Comparison of ENCODE assay signal across 1 cellular context in genomic region chr4:15657366-15657765, GRCh38.
TF ChIP-seq lines count a peak whose summit lies in the region.

No MANE protein-coding gene starts in this region.

TF ChIP-seq in IMR-90, 13 proteins besides CTCF, POLR2A, EP300 and RAD21:
- TF ChIP-seq NFE2L2 (IDR thresholded peaks at IDR 0.05; ENCODE audit: low read depth, low read length): no peak
- no peak for TF ChIP-seq MXI1 (IDR thresholded peaks at IDR 0.05; ENCODE audit: borderline replicate concordance, low read depth, low read length)
- TF ChIP-seq, protein P1, sequence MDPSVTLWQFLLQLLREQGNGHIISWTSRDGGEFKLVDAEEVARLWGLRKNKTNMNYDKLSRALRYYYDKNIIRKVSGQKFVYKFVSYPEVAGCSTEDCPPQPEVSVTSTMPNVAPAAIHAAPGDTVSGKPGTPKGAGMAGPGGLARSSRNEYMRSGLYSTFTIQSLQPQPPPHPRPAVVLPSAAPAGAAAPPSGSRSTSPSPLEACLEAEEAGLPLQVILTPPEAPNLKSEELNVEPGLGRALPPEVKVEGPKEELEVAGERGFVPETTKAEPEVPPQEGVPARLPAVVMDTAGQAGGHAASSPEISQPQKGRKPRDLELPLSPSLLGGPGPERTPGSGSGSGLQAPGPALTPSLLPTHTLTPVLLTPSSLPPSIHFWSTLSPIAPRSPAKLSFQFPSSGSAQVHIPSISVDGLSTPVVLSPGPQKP (IDR thresholded peaks at IDR 0.05; ENCODE audit: borderline replicate concordance, low read depth, low read length): no peak
- no peak for TF ChIP-seq BHLHE40 (IDR thresholded peaks at IDR 0.05; ENCODE audit: low read depth, low read length)
- no peak for TF ChIP-seq RFX5 (IDR thresholded peaks at IDR 0.05; ENCODE audit: low read depth, low read length)
- TF ChIP-seq CHD1 (IDR thresholded peaks at IDR 0.05; ENCODE audit: low read depth, low read length): no peak
- TF ChIP-seq MAZ (IDR thresholded peaks at IDR 0.05; ENCODE audit: borderline replicate concordance, low read depth, low read length): no peak
- no peak for TF ChIP-seq SMC3 (IDR thresholded peaks at IDR 0.05; ENCODE audit: low read depth, low read length)
- no peak for TF ChIP-seq FOS (IDR thresholded peaks at IDR 0.05; ENCODE audit: low read depth, low read length)
- no peak for TF ChIP-seq MAFK (IDR thresholded peaks at IDR 0.05; ENCODE audit: low read depth, low read length)
- no peak for TF ChIP-seq CEBPB (IDR thresholded peaks at IDR 0.05; ENCODE audit: low read depth, low read length)
- TF ChIP-seq RCOR1 (IDR thresholded peaks at IDR 0.05; ENCODE audit: insufficient replicate concordance, low read length): no peak
- no peak for TF ChIP-seq USF2 (IDR thresholded peaks at IDR 0.05; ENCODE audit: low read depth, low read length)
